1 cellular context compared by ENCODE assay signal in the genomic region with DNA sequence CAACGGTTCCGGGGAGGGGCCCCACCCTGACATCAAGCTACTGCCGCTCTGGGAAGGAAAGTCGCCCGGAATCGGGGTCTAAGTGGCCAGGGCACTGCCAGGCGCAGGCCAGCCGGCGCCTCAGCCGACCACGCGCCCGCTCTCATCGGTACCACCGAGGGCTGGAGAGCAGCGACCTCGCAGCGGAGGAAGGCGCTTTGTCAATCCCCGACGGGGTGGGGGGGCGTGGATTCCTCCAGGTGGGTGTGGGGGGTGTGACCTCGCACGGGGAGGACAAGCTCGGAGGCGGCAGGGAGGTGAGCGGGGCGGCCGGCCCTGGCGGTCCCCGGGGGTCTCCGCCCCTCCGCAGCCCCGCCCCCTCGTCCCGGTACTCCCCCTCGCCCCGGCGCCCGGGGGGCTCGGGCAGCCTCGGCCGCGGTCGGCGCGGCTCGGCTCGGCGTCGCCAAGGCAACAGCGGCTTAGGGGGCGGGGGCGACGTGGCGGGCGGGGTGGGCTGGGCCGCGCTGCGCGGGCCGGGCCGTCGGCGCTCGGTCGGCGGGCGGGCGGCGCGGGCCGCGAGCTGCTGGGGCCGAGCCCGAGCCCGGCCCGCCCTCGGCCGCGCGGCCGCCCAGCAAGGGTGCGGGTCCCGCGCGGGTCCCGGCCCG.
TF ChIP-seq lines count a peak whose summit lies in the region.

No MANE protein-coding gene starts in this region.

TF ChIP-seq in endothelial cell of umbilical vein, 7 proteins besides CTCF, POLR2A, EP300 and RAD21:
- TF ChIP-seq GATA2 (IDR thresholded peaks at IDR 0.05; ENCODE audit: insufficient read depth, insufficient read length, low read depth, low read length) (no peak), MYC (IDR thresholded peaks at IDR 0.05; ENCODE audit: low read depth, low read length) (no peak), EZH2 (IDR thresholded peaks at IDR 0.05; ENCODE audit: borderline replicate concordance, low read depth, low read length, severe bottlenecking) (no peak), JUN (IDR thresholded peaks at IDR 0.05; ENCODE audit: borderline replicate concordance, insufficient read depth, insufficient read length, low read depth) (no peak), POLR2AphosphoS5 (IDR thresholded peaks at IDR 0.05; ENCODE audit: insufficient read depth, low read depth, low read length) (no peak), FOS (IDR thresholded peaks at IDR 0.05; ENCODE audit: borderline replicate concordance, insufficient read depth, low read length) (no peak)
- TF ChIP-seq, protein P1, sequence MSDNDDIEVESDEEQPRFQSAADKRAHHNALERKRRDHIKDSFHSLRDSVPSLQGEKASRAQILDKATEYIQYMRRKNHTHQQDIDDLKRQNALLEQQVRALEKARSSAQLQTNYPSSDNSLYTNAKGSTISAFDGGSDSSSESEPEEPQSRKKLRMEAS (IDR thresholded peaks at IDR 0.05; ENCODE audit: insufficient read depth, insufficient read length) = no peak
